29 cellular contexts compared by ENCODE assay signal in genomic region chr16:16938980-16939379, GRCh38.
"Had no signal": no experiment of that assay in that cellular context is flagged by ENCODE, and none has a peak within 500 bp of the region (broad histone marks: within the 10 kb centered on the region; RNA-seq: fewer than 3 reads in every experiment).

No MANE protein-coding gene starts in this region.

- H3K4me3 Mint-ChIP-seq: dendritic cell treated with granulocyte-macrophage colony-stimulating factor and Interleukin-4, amounts not matched to agents 40 ng/mL and 50 ng/mL, for 4 days; effector memory CD8-positive, alpha-beta T cell had no signal

- ATAC-seq: effector memory CD8-positive, alpha-beta T cell; esophagus mucosa; foreskin keratinocyte; gastrocnemius medialis; gastroesophageal sphincter; heart left ventricle; heart right ventricle had no signal

- H3K4me2 ChIP-seq: hepatocyte had no signal

- H3K36me3 ChIP-seq: colonic mucosa, esophagus muscularis mucosa, esophagus squamous epithelium, gastrocnemius medialis, gastroesophageal sphincter, heart left ventricle, heart right ventricle had no signal

- H3K27ac ChIP-seq: colonic mucosa, coronary artery, dorsolateral prefrontal cortex, epithelial cell of prostate, esophagus muscularis mucosa, esophagus squamous epithelium, foreskin keratinocyte, gastrocnemius medialis, gastroesophageal sphincter, heart left ventricle, heart right ventricle, hepatocyte had no signal

- H3K4me1 ChIP-seq: colonic mucosa, esophagus muscularis mucosa, foreskin keratinocyte, gastrocnemius medialis, gastroesophageal sphincter, heart left ventricle, heart right ventricle had no signal

- H2AFZ ChIP-seq: hepatocyte had no signal

- H3K9me3 ChIP-seq: colonic mucosa, esophagus muscularis mucosa, esophagus squamous epithelium, gastrocnemius medialis, gastroesophageal sphincter, heart left ventricle, heart right ventricle had no signal

- DNase-seq: colonic mucosa; cortex of kidney; dermis blood vessel endothelial cell; dorsolateral prefrontal cortex; effector CD4-positive, alpha-beta T cell; effector CD8-positive, alpha-beta T cell; effector memory CD4-positive, alpha-beta T cell; effector memory CD8-positive, alpha-beta T cell; erythroblast; esophagus squamous epithelium; foreskin fibroblast; foreskin keratinocyte; foreskin melanocyte; gastrocnemius medialis; glutamatergic neuron; head of caudate nucleus; heart left ventricle; heart right ventricle; hippocampal formation had no signal

- FAIRE-seq: endometrium, endothelial cell of umbilical vein, frontal cortex had no signal

- H3K79me2 ChIP-seq: hepatocyte had no signal

- H3K4me3 ChIP-seq: colonic mucosa, coronary artery, dorsolateral prefrontal cortex, esophagus muscularis mucosa, esophagus squamous epithelium, gastrocnemius medialis, gastroesophageal sphincter, heart left ventricle, heart right ventricle, hepatocyte had no signal

- H3K27ac Mint-ChIP-seq: dendritic cell treated with granulocyte-macrophage colony-stimulating factor and Interleukin-4, amounts not matched to agents 40 ng/mL and 50 ng/mL, for 4 days; effector memory CD8-positive, alpha-beta T cell had no signal

- H3K9me3 Mint-ChIP-seq: dendritic cell treated with granulocyte-macrophage colony-stimulating factor and Interleukin-4, amounts not matched to agents 40 ng/mL and 50 ng/mL, for 4 days; effector memory CD8-positive, alpha-beta T cell had no signal

- H3K27me3 ChIP-seq: colonic mucosa, foreskin keratinocyte had no signal
